1 cellular context compared by ENCODE assay signal in the genomic region with DNA sequence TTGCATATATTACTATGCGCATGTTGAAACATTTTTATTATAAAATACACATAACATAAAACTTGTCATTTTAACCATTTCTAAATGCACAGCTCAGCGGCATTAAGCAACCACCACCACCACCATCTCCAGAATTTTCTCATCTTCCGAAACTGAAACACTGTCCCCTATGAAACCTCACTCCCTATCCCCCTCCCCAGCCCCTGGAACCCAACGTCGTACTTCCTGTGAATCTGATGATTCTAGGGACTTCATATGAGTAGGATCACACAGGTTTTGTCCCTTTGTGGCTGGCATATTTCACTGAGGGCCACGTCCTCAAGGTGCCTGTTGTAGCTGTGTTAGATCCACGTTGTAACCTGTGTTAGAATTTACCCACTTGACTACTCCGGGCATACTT.
TF ChIP-seq lines count a peak whose summit lies in the region.

No MANE protein-coding gene starts in this region.

TF ChIP-seq in GM12878, 131 proteins besides CTCF, POLR2A, EP300 and RAD21:
- TF ChIP-seq STAT3 (IDR thresholded peaks at IDR 0.05; ENCODE audit: low read depth, low read length), result no peak
- no peak for TF ChIP-seq NFYA (IDR thresholded peaks at IDR 0.05; ENCODE audit: borderline replicate concordance, low read depth, low read length)
- no peak for TF ChIP-seq SIX5 (IDR thresholded peaks at IDR 0.05; ENCODE audit: low read depth, low read length, severe bottlenecking)
- TF ChIP-seq, protein P1, sequence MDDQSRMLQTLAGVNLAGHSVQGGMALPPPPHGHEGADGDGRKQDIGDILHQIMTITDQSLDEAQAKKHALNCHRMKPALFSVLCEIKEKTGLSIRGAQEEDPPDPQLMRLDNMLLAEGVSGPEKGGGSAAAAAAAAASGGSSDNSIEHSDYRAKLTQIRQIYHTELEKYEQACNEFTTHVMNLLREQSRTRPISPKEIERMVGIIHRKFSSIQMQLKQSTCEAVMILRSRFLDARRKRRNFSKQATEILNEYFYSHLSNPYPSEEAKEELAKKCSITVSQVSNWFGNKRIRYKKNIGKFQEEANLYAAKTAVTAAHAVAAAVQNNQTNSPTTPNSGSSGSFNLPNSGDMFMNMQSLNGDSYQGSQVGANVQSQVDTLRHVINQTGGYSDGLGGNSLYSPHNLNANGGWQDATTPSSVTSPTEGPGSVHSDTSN (IDR thresholded peaks at IDR 0.05; ENCODE audit: insufficient replicate concordance, low read depth, low read length), result no peak
- no peak for TF ChIP-seq PAX5 (IDR thresholded peaks at IDR 0.05; ENCODE audit: borderline replicate concordance, low read depth, low read length)
- no peak for TF ChIP-seq ZNF24 (IDR thresholded peaks at IDR 0.05)
- no peak for TF ChIP-seq RFX5 (IDR thresholded peaks at IDR 0.05; ENCODE audit: low read depth, low read length)
- no peak for TF ChIP-seq RCOR1 (conservative IDR thresholded peaks at IDR 0.05; ENCODE audit: low read depth, low read length)
- no peak for TF ChIP-seq FOXM1 (IDR thresholded peaks at IDR 0.05; ENCODE audit: low read depth, low read length)
- no peak for TF ChIP-seq IKZF2 (IDR thresholded peaks at IDR 0.05)
- TF ChIP-seq, protein P2, sequence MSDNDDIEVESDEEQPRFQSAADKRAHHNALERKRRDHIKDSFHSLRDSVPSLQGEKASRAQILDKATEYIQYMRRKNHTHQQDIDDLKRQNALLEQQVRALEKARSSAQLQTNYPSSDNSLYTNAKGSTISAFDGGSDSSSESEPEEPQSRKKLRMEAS (IDR thresholded peaks at IDR 0.05; ENCODE audit: low read depth, low read length), result no peak
- no peak for TF ChIP-seq SP1 (IDR thresholded peaks at IDR 0.05; ENCODE audit: low read depth, low read length)
